Comparison of ENCODE assay signal across 26 cellular contexts in the genomic region with DNA sequence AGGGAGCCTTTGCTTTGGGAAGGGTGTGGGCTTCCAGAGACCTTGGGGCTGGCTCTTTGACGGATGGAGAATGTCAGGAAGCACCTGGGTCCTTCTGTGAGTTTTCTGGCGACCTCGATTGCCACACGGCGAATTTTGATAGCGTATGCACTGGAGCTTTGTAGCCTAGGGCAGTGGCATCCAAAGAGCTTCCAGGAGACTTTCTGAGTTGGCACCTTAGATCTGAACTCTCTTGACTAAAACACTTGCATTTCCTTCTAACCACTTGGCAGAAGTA. TPM values are rescaled to one million over a fixed set of nuclear protein-coding genes. Genes with fewer than 3 reads are reported as not detected.
DNase-seq lines count a peak whose midpoint lies in the region; ATAC-seq and TF ChIP-seq lines count a peak whose summit lies in the region.
"Had no signal": no experiment of that assay in that cellular context is flagged by ENCODE, and none has a peak within 500 bp of the region (broad histone marks: within the 10 kb centered on the region; RNA-seq: fewer than 3 reads in every experiment).

No MANE protein-coding gene starts in this region.

- TF ChIP-seq POLR2A in body of pancreas (IDR thresholded peaks at IDR 0.05) = no peak

- H3K4me3 Mint-ChIP-seq in activated naive CD8-positive, alpha-beta T cell = no peak overlapping the region
- no peak overlapping the region for H3K4me3 Mint-ChIP-seq in activated naive CD8-positive, alpha-beta T cell treated with anti-CD3 and anti-CD28 coated beads, Interleukin-2, amount 50 U/mL, for 24 hours
- H3K4me3 Mint-ChIP-seq in nephron progenitor cell = no peak overlapping the region
- H3K4me3 Mint-ChIP-seq: activated naive CD4-positive, alpha-beta T cell treated with anti-CD3 and anti-CD28 coated beads for 36 hours; activated T-helper 1 cell treated with anti-CD3 and anti-CD28 coated beads, Interleukin-12 subunit alpha, Interleukin-12 subunit beta, Interleukin-2, Interleukin-4 antibody, amounts not matched to agents 30 ng/mL and 10 ng/mL and 1 ng/mL, durations not matched to agents 14 hours and 24 hours and 36 hours; dendritic cell treated with granulocyte-macrophage colony-stimulating factor and Interleukin-4, amounts not matched to agents 40 ng/mL and 50 ng/mL, for 4 days; H9 had no signal

- no peak for DNase-seq in activated naive CD8-positive, alpha-beta T cell treated with anti-CD3 and anti-CD28 coated beads, Interleukin-2, amount 50 U/mL, for 24 hours
- no peak for DNase-seq in body of pancreas
- no peak for DNase-seq in nephron progenitor cell
- DNase-seq in NCI-H524 (lab: John Stamatoyannopoulos, UW) = no peak
- no peak for DNase-seq in NCI-H2196 (lab: John Stamatoyannopoulos, UW; ENCODE audit: unreplicated experiment)
- DNase-seq: activated naive CD4-positive, alpha-beta T cell treated with anti-CD3 and anti-CD28 coated beads for 36 hours; anterior cingulate cortex; H9; hippocampal formation; left colon; mammary epithelial cell; NCI-H2171; NCI-H526; nucleus accumbens; Peyer's patch; stimulated activated CD8-positive, alpha-beta memory T cell treated with anti-CD3 and anti-CD28 coated beads, Interleukin-4, amount 100 ng/mL, for 48 hours; stomach had no signal

- no peaks in the 10 kb centered on the region for H3K36me3 ChIP-seq in body of pancreas (replicated peaks in 1 of 2; ENCODE audit: insufficient read depth in 1 of 2, low read depth in 2 of 2)
- H3K36me3 ChIP-seq: gastroesophageal sphincter, Peyer's patch, SJSA1, stomach, tibial nerve had no signal

- TF ChIP-seq CTCF in body of pancreas (IDR thresholded peaks at IDR 0.05) = no peak
- no peak for TF ChIP-seq CTCF in nephron progenitor cell (IDR thresholded peaks at IDR 0.05)

- peak overlapping the region; percentile 25 to 73 (median 71) for H3K27ac ChIP-seq in body of pancreas
- H3K27ac ChIP-seq: C4-2B, gastroesophageal sphincter, Peyer's patch, SJSA1, stomach had no signal

- H3K27me3 ChIP-seq in body of pancreas = no peaks in the 10 kb centered on the region
- H3K27me3 ChIP-seq: gastroesophageal sphincter, Peyer's patch, SJSA1, stomach, tibial nerve had no signal

- peaks cover 98% of the 10 kb centered on the region for H3K4me1 Mint-ChIP-seq in activated naive CD8-positive, alpha-beta T cell (ENCODE audit: low read depth)
- peaks cover 66% of the 10 kb centered on the region for H3K4me1 Mint-ChIP-seq in activated naive CD8-positive, alpha-beta T cell treated with anti-CD3 and anti-CD28 coated beads, Interleukin-2, amount 50 U/mL, for 24 hours
- peaks cover 60% of the 10 kb centered on the region for H3K4me1 Mint-ChIP-seq in nephron progenitor cell

- H3K27ac Mint-ChIP-seq in activated naive CD8-positive, alpha-beta T cell = peak overlapping the region; percentile 51
- H3K27ac Mint-ChIP-seq in activated naive CD8-positive, alpha-beta T cell treated with anti-CD3 and anti-CD28 coated beads, Interleukin-2, amount 50 U/mL, for 24 hours = no peak overlapping the region
- H3K27ac Mint-ChIP-seq in nephron progenitor cell = peak overlapping the region; percentile 63
- H3K27ac Mint-ChIP-seq: activated naive CD4-positive, alpha-beta T cell treated with anti-CD3 and anti-CD28 coated beads for 36 hours; dendritic cell treated with granulocyte-macrophage colony-stimulating factor and Interleukin-4, amounts not matched to agents 40 ng/mL and 50 ng/mL, for 4 days; H9 had no signal

- peaks cover 4% of the 10 kb centered on the region for H3K9me3 Mint-ChIP-seq in activated naive CD8-positive, alpha-beta T cell (ENCODE audit: low read depth)
- H3K9me3 Mint-ChIP-seq in activated naive CD8-positive, alpha-beta T cell treated with anti-CD3 and anti-CD28 coated beads, Interleukin-2, amount 50 U/mL, for 24 hours = peaks cover 5% of the 10 kb centered on the region
- H3K9me3 Mint-ChIP-seq in nephron progenitor cell = no peaks in the 10 kb centered on the region
- H3K9me3 Mint-ChIP-seq: dendritic cell treated with granulocyte-macrophage colony-stimulating factor and Interleukin-4, amounts not matched to agents 40 ng/mL and 50 ng/mL, for 4 days; H9 had no signal

- peaks cover 99% of the 10 kb centered on the region for H3K4me1 ChIP-seq in body of pancreas
- H3K4me1 ChIP-seq: Peyer's patch had no signal

- ATAC-seq in activated naive CD8-positive, alpha-beta T cell treated with anti-CD3 and anti-CD28 coated beads, Interleukin-2, amount 50 U/mL, for 24 hours = no peak
- ATAC-seq in body of pancreas (no peak), HG03521 (IDR thresholded peaks at IDR 0.05; ENCODE audit: unreplicated experiment) (no peak)
- ATAC-seq: gastroesophageal sphincter, left colon had no signal

- intact Hi-C loops in body of pancreas (cut with DNase I) = loop anchor here (10.0 kb wide), 1 partner anchor 60 kb away; no protein-coding TSS in a partner anchor

- H3K36me3 Mint-ChIP-seq in activated naive CD8-positive, alpha-beta T cell = peaks cover 10% of the 10 kb centered on the region
- peaks cover 30% of the 10 kb centered on the region for H3K36me3 Mint-ChIP-seq in activated naive CD8-positive, alpha-beta T cell treated with anti-CD3 and anti-CD28 coated beads, Interleukin-2, amount 50 U/mL, for 24 hours (ENCODE audit: low read depth)
- H3K36me3 Mint-ChIP-seq in nephron progenitor cell (ENCODE audit: low read depth) = peaks cover 18% of the 10 kb centered on the region

- H3K27me3 Mint-ChIP-seq in activated naive CD8-positive, alpha-beta T cell = no peaks in the 10 kb centered on the region
- no peaks in the 10 kb centered on the region for H3K27me3 Mint-ChIP-seq in activated naive CD8-positive, alpha-beta T cell treated with anti-CD3 and anti-CD28 coated beads, Interleukin-2, amount 50 U/mL, for 24 hours
- H3K27me3 Mint-ChIP-seq in nephron progenitor cell (ENCODE audit: low read depth, poor library complexity) = peaks cover 4% of the 10 kb centered on the region

- no peak overlapping the region for H3K4me3 ChIP-seq in body of pancreas
- H3K4me3 ChIP-seq: gastroesophageal sphincter, Peyer's patch, SJSA1, stomach, tibial nerve had no signal

- WGBS in body of pancreas, 2 donors = 29 to 45% methylated on average over 6 of the region's 6 CpGs

- no peaks in the 10 kb centered on the region for H3K9me3 ChIP-seq in body of pancreas
- H3K9me3 ChIP-seq: gastroesophageal sphincter, Peyer's patch, SJSA1, stomach, tibial nerve had no signal

RNA-seq across cellular contexts. Expression of a gene that starts 7.6 kb away (rescaled TPM):
- total RNA-seq in body of pancreas = 100 to 1,000 TPM in 1 of 2 donors, 10 to 100 TPM in 1; 52.7 to 109 TPM

RNA-seq across cellular contexts. Expression of a gene that starts 47.3 kb away (rescaled TPM):
- total RNA-seq in body of pancreas = 1 to 10 TPM in 1 of 2 donors, under 1 TPM in 1; under 0.01 to 1.0 TPM
- total RNA-seq: H9, SJSA1 had no signal

RNA-seq across cellular contexts. Expression of a gene that starts 59.1 kb away (rescaled TPM):
- 1 to 10 TPM; 6.7 to 6.9 TPM for total RNA-seq in body of pancreas
- total RNA-seq: LHCN-M2 had no signal
